Comparison of ENCODE assay signal across 2 cellular contexts in genomic region chr22:37925767-37926166, GRCh38.
TF ChIP-seq lines count a peak whose summit lies in the region.

No MANE protein-coding gene starts in this region.

TF ChIP-seq in SK-N-SH, 30 proteins besides CTCF, POLR2A, EP300 and RAD21 (continued from another document):
- no peak for TF ChIP-seq NFIC (IDR thresholded peaks at IDR 0.05; ENCODE audit: borderline replicate concordance)
- no peak for TF ChIP-seq MEF2A (IDR thresholded peaks at IDR 0.05; ENCODE audit: borderline replicate concordance, low read depth)
- TF ChIP-seq USF1 (IDR thresholded peaks at IDR 0.05; ENCODE audit: borderline replicate concordance, low read depth), result no peak
- no peak for TF ChIP-seq NRF1 (IDR thresholded peaks at IDR 0.05; ENCODE audit: low read depth, low read length)
- TF ChIP-seq FOSL2 (IDR thresholded peaks at IDR 0.05; ENCODE audit: borderline replicate concordance, low read depth), result no peak
- TF ChIP-seq PBX3 (IDR thresholded peaks at IDR 0.05), result no peak
- no peak for TF ChIP-seq POLR2AphosphoS5 (IDR thresholded peaks at IDR 0.05; ENCODE audit: low read depth, low read length)

TF ChIP-seq in SK-N-SH treated with all-trans-retinoic acid at 6 μM for 48 hours, 23 proteins besides CTCF, POLR2A, EP300 and RAD21 (continued from another document):
- no peak for TF ChIP-seq CREB5 (CRISPR knock-in tag; IDR thresholded peaks at IDR 0.05; ENCODE audit: low read depth)
- no peak for TF ChIP-seq TSHZ2 (CRISPR knock-in tag; IDR thresholded peaks at IDR 0.05)
- no peak for TF ChIP-seq POU6F1 (CRISPR knock-in tag; IDR thresholded peaks at IDR 0.05; ENCODE audit: borderline replicate concordance, low read depth)
TF ChIP-seq in SK-N-SH treated with all-trans-retinoic acid at 6 μM for 48 hours: peak in this region for 0.
